Comparison of ENCODE assay signal across 1 cellular context in the genomic region with DNA sequence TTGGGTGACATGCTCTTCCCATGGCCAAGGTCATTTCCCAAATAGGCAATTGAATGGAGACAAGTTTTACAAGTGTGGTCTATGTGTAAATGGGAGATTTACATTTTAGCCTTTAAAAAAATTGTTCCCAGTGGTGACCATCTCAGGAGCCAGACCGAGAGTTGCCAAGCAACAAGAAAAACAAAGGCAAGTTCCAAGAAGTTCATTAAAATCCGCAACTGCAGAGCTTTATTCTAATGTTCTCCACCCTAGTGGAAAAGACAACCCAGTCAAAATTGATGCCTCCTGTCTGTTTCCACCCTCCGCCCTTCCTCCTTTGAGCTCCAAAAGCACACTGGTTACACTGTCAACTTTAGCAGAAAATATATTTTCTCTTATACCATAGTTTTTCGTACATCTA.
TF ChIP-seq lines count a peak whose summit lies in the region.

No MANE protein-coding gene starts in this region.

TF ChIP-seq in K562, 482 proteins besides CTCF, POLR2A, EP300 and RAD21 (continued from another document):
- TF ChIP-seq, protein P1, sequence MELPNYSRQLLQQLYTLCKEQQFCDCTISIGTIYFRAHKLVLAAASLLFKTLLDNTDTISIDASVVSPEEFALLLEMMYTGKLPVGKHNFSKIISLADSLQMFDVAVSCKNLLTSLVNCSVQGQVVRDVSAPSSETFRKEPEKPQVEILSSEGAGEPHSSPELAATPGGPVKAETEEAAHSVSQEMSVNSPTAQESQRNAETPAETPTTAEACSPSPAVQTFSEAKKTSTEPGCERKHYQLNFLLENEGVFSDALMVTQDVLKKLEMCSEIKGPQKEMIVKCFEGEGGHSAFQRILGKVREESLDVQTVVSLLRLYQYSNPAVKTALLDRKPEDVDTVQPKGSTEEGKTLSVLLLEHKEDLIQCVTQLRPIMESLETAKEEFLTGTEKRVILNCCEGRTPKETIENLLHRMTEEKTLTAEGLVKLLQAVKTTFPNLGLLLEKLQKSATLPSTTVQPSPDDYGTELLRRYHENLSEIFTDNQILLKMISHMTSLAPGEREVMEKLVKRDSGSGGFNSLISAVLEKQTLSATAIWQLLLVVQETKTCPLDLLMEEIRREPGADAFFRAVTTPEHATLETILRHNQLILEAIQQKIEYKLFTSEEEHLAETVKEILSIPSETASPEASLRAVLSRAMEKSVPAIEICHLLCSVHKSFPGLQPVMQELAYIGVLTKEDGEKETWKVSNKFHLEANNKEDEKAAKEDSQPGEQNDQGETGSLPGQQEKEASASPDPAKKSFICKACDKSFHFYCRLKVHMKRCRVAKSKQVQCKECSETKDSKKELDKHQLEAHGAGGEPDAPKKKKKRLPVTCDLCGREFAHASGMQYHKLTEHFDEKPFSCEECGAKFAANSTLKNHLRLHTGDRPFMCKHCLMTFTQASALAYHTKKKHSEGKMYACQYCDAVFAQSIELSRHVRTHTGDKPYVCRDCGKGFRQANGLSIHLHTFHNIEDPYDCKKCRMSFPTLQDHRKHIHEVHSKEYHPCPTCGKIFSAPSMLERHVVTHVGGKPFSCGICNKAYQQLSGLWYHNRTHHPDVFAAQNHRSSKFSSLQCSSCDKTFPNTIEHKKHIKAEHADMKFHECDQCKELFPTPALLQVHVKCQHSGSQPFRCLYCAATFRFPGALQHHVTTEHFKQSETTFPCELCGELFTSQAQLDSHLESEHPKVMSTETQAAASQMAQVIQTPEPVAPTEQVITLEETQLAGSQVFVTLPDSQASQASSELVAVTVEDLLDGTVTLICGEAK (IDR thresholded peaks at IDR 0.05), result peak; percentile 63; the same call in 1 of the 2 replicates
- TF ChIP-seq, protein P1 (CRISPR knock-in tag; IDR thresholded peaks at IDR 0.05), result no peak
- no peak for TF ChIP-seq MAFG (tag; conservative IDR thresholded peaks at IDR 0.05)
- no peak for TF ChIP-seq CBFB (CRISPR knock-in tag; IDR thresholded peaks at IDR 0.05)
- TF ChIP-seq C11orf30 (IDR thresholded peaks at IDR 0.05; ENCODE audit: low read depth), result peak; percentile 22; the same call in 1 of the 2 replicates
- TF ChIP-seq ZNF282 (CRISPR knock-in tag; IDR thresholded peaks at IDR 0.05), result no peak
- 0 out of 2 replicates have a peak, but pooled peaks have one; percentile 12 for TF ChIP-seq RHOXF2B (CRISPR knock-in tag; conservative IDR thresholded peaks at IDR 0.05)
- peak; percentile 95 for TF ChIP-seq FOXJ2 (tag; IDR thresholded peaks at IDR 0.05)
- TF ChIP-seq SMARCA4 (IDR thresholded peaks at IDR 0.05), result no peak
- TF ChIP-seq, protein P2, sequence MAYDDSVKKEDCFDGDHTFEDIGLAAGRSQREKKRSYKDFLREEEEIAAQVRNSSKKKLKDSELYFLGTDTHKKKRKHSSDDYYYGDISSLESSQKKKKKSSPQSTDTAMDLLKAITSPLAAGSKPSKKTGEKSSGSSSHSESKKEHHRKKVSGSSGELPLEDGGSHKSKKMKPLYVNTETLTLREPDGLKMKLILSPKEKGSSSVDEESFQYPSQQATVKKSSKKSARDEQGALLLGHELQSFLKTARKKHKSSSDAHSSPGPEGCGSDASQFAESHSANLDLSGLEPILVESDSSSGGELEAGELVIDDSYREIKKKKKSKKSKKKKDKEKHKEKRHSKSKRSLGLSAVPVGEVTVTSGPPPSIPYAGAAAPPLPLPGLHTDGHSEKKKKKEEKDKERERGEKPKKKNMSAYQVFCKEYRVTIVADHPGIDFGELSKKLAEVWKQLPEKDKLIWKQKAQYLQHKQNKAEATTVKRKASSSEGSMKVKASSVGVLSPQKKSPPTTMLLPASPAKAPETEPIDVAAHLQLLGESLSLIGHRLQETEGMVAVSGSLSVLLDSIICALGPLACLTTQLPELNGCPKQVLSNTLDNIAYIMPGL (CRISPR knock-in tag; IDR thresholded peaks at IDR 0.05), result no peak
- TF ChIP-seq TCF3 (CRISPR knock-in tag; IDR thresholded peaks at IDR 0.05), result no peak
- peak; percentile 59; the same call in 1 of the 2 replicates for TF ChIP-seq FOXJ3 (CRISPR knock-in tag; IDR thresholded peaks at IDR 0.05)
- TF ChIP-seq RFX1 (IDR thresholded peaks at IDR 0.05), result peak; percentile 80
- no peak for TF ChIP-seq DDX20 (tag; IDR thresholded peaks at IDR 0.05; ENCODE audit: low read depth)
